In the genomic region with DNA sequence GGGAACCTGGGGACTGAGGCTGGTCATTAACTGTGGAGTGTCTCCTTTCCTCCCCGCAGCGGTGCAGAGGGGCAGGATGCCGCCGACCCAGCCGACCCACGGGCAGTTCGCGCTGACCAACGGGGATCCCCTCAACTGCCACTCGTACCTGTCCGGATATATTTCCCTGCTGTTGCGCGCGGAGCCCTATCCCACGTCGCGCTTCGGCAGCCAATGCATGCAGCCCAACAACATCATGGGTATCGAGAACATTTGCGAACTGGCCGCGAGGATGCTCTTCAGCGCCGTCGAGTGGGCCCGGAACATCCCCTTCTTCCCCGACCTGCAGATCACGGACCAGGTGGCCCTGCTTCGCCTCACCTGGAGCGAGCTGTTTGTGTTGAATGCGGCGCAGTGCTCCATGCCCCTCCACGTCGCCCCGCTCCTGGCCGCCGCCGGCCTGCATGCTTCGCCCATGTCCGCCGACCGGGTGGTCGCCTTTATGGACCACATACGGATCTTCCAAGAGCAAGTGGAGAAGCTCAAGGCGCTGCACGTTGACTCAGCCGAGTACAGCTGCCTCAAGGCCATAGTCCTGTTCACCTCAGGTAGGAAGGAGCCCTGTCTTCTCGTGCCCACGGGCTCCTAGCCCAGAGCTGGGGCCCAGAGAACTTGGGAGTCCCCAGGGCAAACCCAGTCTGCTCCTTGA, we compare ENCODE assay signal across 10 cellular contexts. TPM values are rescaled to one million over a fixed set of nuclear protein-coding genes. Genes with fewer than 3 reads are reported as not detected.
DNase-seq lines count a peak whose midpoint lies in the region; ATAC-seq lines count a peak whose summit lies in the region.
"Had no signal": no experiment of that assay in that cellular context is flagged by ENCODE, and none has a peak within 500 bp of the region (broad histone marks: within the 10 kb centered on the region; RNA-seq: fewer than 3 reads in every experiment).

No MANE protein-coding gene starts in this region.

- peak; percentile 41 for DNase-seq in Right ventricle myocardium superior
- no peak for DNase-seq in cardiac septum (ENCODE audit: low spot score)
- no peak for DNase-seq in epithelial cell of prostate (ENCODE audit: low read depth, low spot score)
- DNase-seq in natural killer cell treated with Interleukin-12 subunit alpha and Interleukin-12 subunit beta and Interleukin-15 and Interleukin-18, amount 100 ng/mL, for 72 hours (ENCODE audit: low spot score): no peak
- DNase-seq in stimulated activated CD4-positive, alpha-beta T cell treated with anti-CD3 and anti-CD28 coated beads, Interleukin-4, amount 100 ng/mL, for 24 hours: no peak
- no peak for DNase-seq in NCI-H1105 (lab: John Stamatoyannopoulos, UW)
- DNase-seq in iPS-NIHi7 (ENCODE audit: extremely low spot score): no peak
- DNase-seq: activated T-cell treated with anti-CD3 and anti-CD28 coated beads, Interleukin-2, amount 50 U/mL, for 1 hour; CD4-positive, alpha-beta memory T cell had no signal

- H3K36me3 Mint-ChIP-seq in natural killer cell treated with Interleukin-12 subunit alpha and Interleukin-12 subunit beta and Interleukin-15 and Interleukin-18, amount 100 ng/mL, for 72 hours: peaks cover 21% of the 10 kb centered on the region

- H3K27ac ChIP-seq in epithelial cell of prostate: peak overlapping the region; percentile 94

- ATAC-seq in Right ventricle myocardium superior (ENCODE audit: poor library complexity) (no peak), GM18517 (IDR thresholded peaks at IDR 0.05; ENCODE audit: unreplicated experiment) (no peak)
- no peak for ATAC-seq in natural killer cell treated with Interleukin-12 subunit alpha and Interleukin-12 subunit beta and Interleukin-15 and Interleukin-18, amount 100 ng/mL, for 72 hours

- peak overlapping the region; percentile 72 for H3K4me3 Mint-ChIP-seq in natural killer cell treated with Interleukin-12 subunit alpha and Interleukin-12 subunit beta and Interleukin-15 and Interleukin-18, amount 100 ng/mL, for 72 hours

- intact Hi-C loops in Right ventricle myocardium superior (cut with DNase I) (no loop called here), cardiac septum (cut with DNase I) (loop anchor here (10.0 kb wide), 1 partner anchor 729 kb away; no protein-coding TSS in a partner anchor)

- H3K9me3 Mint-ChIP-seq in natural killer cell treated with Interleukin-12 subunit alpha and Interleukin-12 subunit beta and Interleukin-15 and Interleukin-18, amount 100 ng/mL, for 72 hours: no peaks in the 10 kb centered on the region

- peaks cover 6 to 23% of the 10 kb centered on the region in 2 donors for H3K4me1 Mint-ChIP-seq in natural killer cell treated with Interleukin-12 subunit alpha and Interleukin-12 subunit beta and Interleukin-15 and Interleukin-18, amount 100 ng/mL, for 72 hours (ENCODE audit: low read depth in 2 of 2)

- peaks cover 35 to 62% of the 10 kb centered on the region in 2 donors for H3K27me3 Mint-ChIP-seq in natural killer cell treated with Interleukin-12 subunit alpha and Interleukin-12 subunit beta and Interleukin-15 and Interleukin-18, amount 100 ng/mL, for 72 hours

- H3K27ac Mint-ChIP-seq in natural killer cell treated with Interleukin-12 subunit alpha and Interleukin-12 subunit beta and Interleukin-15 and Interleukin-18, amount 100 ng/mL, for 72 hours: no peak overlapping the region
- H3K27ac Mint-ChIP-seq: CD4-positive, alpha-beta memory T cell had no signal

RNA-seq across cellular contexts. Expression of a gene that starts 3.7 kb away (rescaled TPM):
- 11.0 TPM for total RNA-seq in Right ventricle myocardium superior
- total RNA-seq in cardiac septum: 21.0 TPM
- total RNA-seq in natural killer cell treated with Interleukin-12 subunit alpha and Interleukin-12 subunit beta and Interleukin-15 and Interleukin-18, amount 100 ng/mL, for 72 hours: not detected
- total RNA-seq: CD4-positive, alpha-beta memory T cell had no signal

Comparison
In these comparisons a context has a peak if more than half of its experiments do, and no peak if none do; other contexts are left out.
1. RNA of a gene that starts 3.7 kb away (total RNA-seq): 21.0 TPM in cardiac septum (single experiment) and 11.0 TPM in Right ventricle myocardium superior (single experiment); not detected in natural killer cell treated with Interleukin-12 subunit alpha and Interleukin-12 subunit beta and Interleukin-15 and Interleukin-18, amount 100 ng/mL, for 72 hours; every median in the first group is over 10 times any median in the second.